ENCODE assay signal across 15 cellular contexts in genomic region chr12:130754234-130755001, GRCh38. TPM values are rescaled to one million over a fixed set of nuclear protein-coding genes. Genes with fewer than 3 reads are reported as not detected.
DNase-seq lines count a peak whose midpoint lies in the region; ATAC-seq, FAIRE-seq and TF ChIP-seq lines count a peak whose summit lies in the region.
"Had no signal": no experiment of that assay in that cellular context is flagged by ENCODE, and none has a peak within 500 bp of the region (broad histone marks: within the 10 kb centered on the region; RNA-seq: fewer than 3 reads in every experiment).

No MANE protein-coding gene starts in this region.

- H3K36me3 ChIP-seq in OCI-LY7 (ENCODE audit: insufficient read depth, low read length) (peaks cover 5% of the 10 kb centered on the region), H1 (ENCODE audit: control insufficient read depth in 2 of 4, insufficient read depth in 4 of 4, low read length in 3 of 4) (no peaks in the 10 kb centered on the region), mammary epithelial cell (ENCODE audit: insufficient read depth, low read length) (no peaks in the 10 kb centered on the region)
- H3K36me3 ChIP-seq: cardiac muscle cell had no signal

- peaks cover 5% of the 10 kb centered on the region for H3K36me3 Mint-ChIP-seq in activated naive CD4-positive, alpha-beta T cell treated with anti-CD3 and anti-CD28 coated beads for 36 hours (ENCODE audit: low read depth)
- H3K36me3 Mint-ChIP-seq in stimulated activated naive B cell treated with anti-CD40 and anti-IgM and Interleukin-4, amounts not matched to agents 10 μg/mL and 1 μg/mL and 100 μg/mL, for 72 hours, result peaks cover 6 to 7% of the 10 kb centered on the region in 2 donors
- H3K36me3 Mint-ChIP-seq: type B pancreatic cell had no signal

- no peak for FAIRE-seq in H1 (lab: Jason Lieb, UNC)

- no peak overlapping the region for H3K56ac ChIP-seq in H1 (replicated peaks; ENCODE audit: insufficient read length, low read depth, low read length)

- H3K4me1 Mint-ChIP-seq in activated naive CD4-positive, alpha-beta T cell treated with anti-CD3 and anti-CD28 coated beads for 36 hours (ENCODE audit: low read depth), result peaks cover 7% of the 10 kb centered on the region
- peaks cover 13 to 14% of the 10 kb centered on the region in 2 donors for H3K4me1 Mint-ChIP-seq in stimulated activated naive B cell treated with anti-CD40 and anti-IgM and Interleukin-4, amounts not matched to agents 10 μg/mL and 1 μg/mL and 100 μg/mL, for 72 hours

- H3K18ac ChIP-seq in H1 (ENCODE audit: extremely low read depth, low read length), result no peak overlapping the region

- H3K23me2 ChIP-seq in H1 (ENCODE audit: low read depth, low read length), result peaks cover 10% of the 10 kb centered on the region; the same call in 1 of the 2 replicates

- H3K79me2 ChIP-seq in OCI-LY7 (ENCODE audit: insufficient read depth, low read depth, low read length) (no peaks in the 10 kb centered on the region), H1 (ENCODE audit: control insufficient read depth in 1 of 2, insufficient read depth in 2 of 2, low read length in 2 of 2) (no peaks in the 10 kb centered on the region), mammary epithelial cell (ENCODE audit: insufficient read depth, low read length) (no peaks in the 10 kb centered on the region)

- no peak for ATAC-seq in stimulated activated naive B cell treated with anti-CD40 and anti-IgM and Interleukin-4, amounts not matched to agents 10 μg/mL and 1 μg/mL and 100 μg/mL, for 72 hours (replicated peaks)
- no peak for ATAC-seq in GM19463 (IDR thresholded peaks at IDR 0.05; ENCODE audit: unreplicated experiment)
- no peak for ATAC-seq in HG02938 (IDR thresholded peaks at IDR 0.05; ENCODE audit: unreplicated experiment)
- ATAC-seq: activated T-cell treated with anti-CD3 and anti-CD28 coated beads, Interleukin-2, amount 50 U/mL, for 4 hours had no signal

- dilution Hi-C loops in mammary epithelial cell (cut with HindIII; ENCODE audit: low sequenced_read_pairs), result no loop called here

- H3K4ac ChIP-seq in H1 (replicated peaks; ENCODE audit: insufficient read length, low read depth, low read length), result no peak overlapping the region

- no peak for DNase-seq in activated naive CD4-positive, alpha-beta T cell treated with anti-CD3 and anti-CD28 coated beads for 36 hours
- no peak for DNase-seq in activated naive CD4-positive, alpha-beta T cell treated with anti-CD3 and anti-CD28 coated beads, Interleukin-2, amount 50 U/mL, for 16 hours
- peak; percentile 15 for DNase-seq in OCI-LY7 (ENCODE audit: low spot score)
- DNase-seq in H1 (ENCODE audit: low read depth in 1 of 2, low spot score in 2 of 2), result no peak
- DNase-seq in stimulated activated naive B cell treated with anti-CD40 and anti-IgM and Interleukin-4, amounts not matched to agents 10 μg/mL and 1 μg/mL and 100 μg/mL, for 72 hours, result no peak
- no peak for DNase-seq in mammary epithelial cell
- DNase-seq: activated T-cell treated with anti-CD3 and anti-CD28 coated beads, Interleukin-2, amount 50 U/mL, for 4 hours; erythroblast; NCI-H1694; T-helper 9 cell had no signal

- H4K91ac ChIP-seq in H1 (replicated peaks; ENCODE audit: insufficient read length, low read length), result no peak overlapping the region

- in situ Hi-C loops in mammary epithelial cell (cut with MboI; ENCODE audit: low sequenced_read_pairs in 2 of 2), result no loop called here

- H3K9me2 ChIP-seq in OCI-LY7 (ENCODE audit: insufficient read depth, low read length), result no peaks in the 10 kb centered on the region

- 92% methylated on average over 3 of the region's 3 CpGs; no CpG with 5 or more reads in 1 of the 2 experiments for WGBS in H1 (ENCODE audit: extremely low coverage in 1 of 2, insufficient coverage in 1 of 2, insufficient read length in 1 of 2, insufficient replicate concordance in 2 of 2, low coverage in 1 of 2, low lambda C conversion rate in 2 of 2, missing lambda C conversion rate in 1 of 2), 2 experiments
- WGBS in mammary epithelial cell (ENCODE audit: low coverage, missing lambda C conversion rate), result 71% methylated on average over 3 of the region's 3 CpGs

- peak overlapping the region; percentile 91 for H2AK5ac ChIP-seq in H1 (ENCODE audit: low read depth, low read length)

- H4K20me1 ChIP-seq in OCI-LY7 (ENCODE audit: insufficient read depth, low read length) (no peaks in the 10 kb centered on the region), H1 (replicated peaks in 1 of 2; ENCODE audit: control insufficient read depth in 1 of 2, insufficient read depth in 2 of 2, low read length in 2 of 2) (no peaks in the 10 kb centered on the region), mammary epithelial cell (ENCODE audit: insufficient read depth, low read length) (no peaks in the 10 kb centered on the region)

- H3K9ac ChIP-seq in H1 (replicated peaks in 1 of 4; ENCODE audit: extremely low read depth in 1 of 4, low read depth in 3 of 4, low read length in 3 of 4), result no peak overlapping the region
- no peak overlapping the region for H3K9ac ChIP-seq in mammary epithelial cell (ENCODE audit: insufficient read depth, low read length)

- TF ChIP-seq CTCF in OCI-LY7 (conservative IDR thresholded peaks at IDR 0.05; ENCODE audit: low read length) (no peak), H1 (IDR thresholded peaks at IDR 0.05; ENCODE audit: control extremely low read depth in 1 of 3, insufficient read depth in 1 of 3, low read depth in 1 of 3, low read length in 3 of 3) (no peak), mammary epithelial cell (conservative IDR thresholded peaks at IDR 0.05 in 1 of 2, IDR thresholded peaks at IDR 0.05 in 1 of 2; ENCODE audit: extremely low read depth in 1 of 2, insufficient read depth in 1 of 2, low read depth in 1 of 2, low read length in 2 of 2) (no peak)

- no peak for TF ChIP-seq POLR2A in H1 (IDR thresholded peaks at IDR 0.05; ENCODE audit: control extremely low read depth in 1 of 2, low read depth in 2 of 2, low read length in 2 of 2)

- peaks cover 9% of the 10 kb centered on the region for H3K9me3 Mint-ChIP-seq in activated naive CD4-positive, alpha-beta T cell treated with anti-CD3 and anti-CD28 coated beads for 36 hours
- H3K9me3 Mint-ChIP-seq in stimulated activated naive B cell treated with anti-CD40 and anti-IgM and Interleukin-4, amounts not matched to agents 10 μg/mL and 1 μg/mL and 100 μg/mL, for 72 hours, result peaks cover 7% of the 10 kb centered on the region in 2 donors
- H3K9me3 Mint-ChIP-seq: type B pancreatic cell had no signal

- H3K79me1 ChIP-seq in H1 (ENCODE audit: low read depth, low read length), result no peaks in the 10 kb centered on the region

- no peak overlapping the region for H3K23ac ChIP-seq in H1 (ENCODE audit: insufficient read length)

- TF ChIP-seq RAD21 in H1 (IDR thresholded peaks at IDR 0.05 in 1 of 2, conservative IDR thresholded peaks at IDR 0.05 in 1 of 2; ENCODE audit: low read depth in 2 of 2, low read length in 2 of 2), result no peak

- H3K27me3 ChIP-seq in H1 (replicated peaks in 1 of 4; ENCODE audit: control insufficient read depth in 3 of 4, extremely low read depth in 1 of 4, insufficient read depth in 3 of 4, low read length in 3 of 4) (no peaks in the 10 kb centered on the region), mammary epithelial cell (ENCODE audit: insufficient read depth, low read length) (no peaks in the 10 kb centered on the region)
- H3K27me3 ChIP-seq: cardiac muscle cell had no signal

- H4K8ac ChIP-seq in H1 (ENCODE audit: extremely low read depth, insufficient read depth, low read length), result no peak overlapping the region

- no peak overlapping the region for H3K4me3 Mint-ChIP-seq in activated naive CD4-positive, alpha-beta T cell treated with anti-CD3 and anti-CD28 coated beads for 36 hours
- H3K4me3 Mint-ChIP-seq in stimulated activated naive B cell treated with anti-CD40 and anti-IgM and Interleukin-4, amounts not matched to agents 10 μg/mL and 1 μg/mL and 100 μg/mL, for 72 hours, result peak overlapping the region in 1 of 2 donors; percentile 60
- H3K4me3 Mint-ChIP-seq: activated T-cell treated with anti-CD3 and anti-CD28 coated beads, Interleukin-2, amount 50 U/mL, for 4 hours; type B pancreatic cell had no signal

- peak overlapping the region; percentile 15; the same call in 1 of the 2 replicates for H3K4me2 ChIP-seq in OCI-LY7 (ENCODE audit: low read length)
- H3K4me2 ChIP-seq in H1 (ENCODE audit: insufficient read depth in 1 of 2, low read depth in 2 of 2, low read length in 2 of 2), result no peak overlapping the region
- H3K4me2 ChIP-seq in mammary epithelial cell (ENCODE audit: insufficient read depth, low read depth, low read length), result no peak overlapping the region

- H3K4me1 ChIP-seq in OCI-LY7 (ENCODE audit: insufficient read depth, low read length, poor library complexity, severe bottlenecking) (peaks cover 17% of the 10 kb centered on the region), H1 (replicated peaks in 1 of 4; ENCODE audit: control insufficient read depth in 3 of 4, insufficient read depth in 4 of 4, low read length in 3 of 4) (no peaks in the 10 kb centered on the region), mammary epithelial cell (ENCODE audit: insufficient read depth, low read length) (no peaks in the 10 kb centered on the region)

- POLR2A ChIA-PET in OCI-LY7 (lab: Charles Lee) (interaction anchor here (1.4 kb wide), 1 partner anchor 72 kb away, joined by 3 read pairs; no protein-coding TSS in a partner anchor), H1 (lab: Charles Lee; ENCODE audit: partially characterized antibody) (no interaction called here)

- intact Hi-C loops in activated naive CD4-positive, alpha-beta T cell treated with anti-CD3 and anti-CD28 coated beads for 36 hours (cut with micrococcal nuclease), result no loop called here
- intact Hi-C loops in OCI-LY7 (cut with micrococcal nuclease; ENCODE audit: unreplicated experiment), result no loop called here
- intact Hi-C loops in mammary epithelial cell (cut with micrococcal nuclease), result no loop called here

- TF ChIP-seq EP300 in H1 (IDR thresholded peaks at IDR 0.05; ENCODE audit: borderline replicate concordance in 1 of 2, low read depth in 2 of 2, low read length in 2 of 2), result no peak

- H2BK20ac ChIP-seq in H1 (ENCODE audit: low read length), result no peak overlapping the region

- no peak overlapping the region for H4K5ac ChIP-seq in H1 (ENCODE audit: insufficient read length, low read depth, low read length)

- CTCF ChIA-PET in activated naive CD4-positive, alpha-beta T cell treated with anti-CD3 and anti-CD28 coated beads for 36 hours (lab: Charles Lee), result no interaction called here
- CTCF ChIA-PET in OCI-LY7 (lab: Charles Lee; ENCODE audit: unreplicated experiment) (no interaction called here), H1 (lab: Charles Lee; ENCODE audit: partially characterized antibody) (interaction anchor here (0.6 to 3.3 kb wide), 9 partner anchors 9 to 395 kb away, joined by 3 to 15 read pairs (median 4); no protein-coding TSS in a partner anchor), mammary epithelial cell (lab: Charles Lee; ENCODE audit: low non-redundant PET) (no interaction called here)

- H3K9me3 ChIP-seq in OCI-LY7 (ENCODE audit: low read length) (peaks cover 14% of the 10 kb centered on the region; the same call in 1 of the 2 replicates), H1 (ENCODE audit: insufficient read depth in 2 of 2, low read depth in 1 of 2, low read length in 1 of 2) (no peaks in the 10 kb centered on the region), mammary epithelial cell (replicated peaks; ENCODE audit: insufficient read depth, low read length) (peaks cover 8% of the 10 kb centered on the region)

- H3K4me3 ChIP-seq in OCI-LY7 (ENCODE audit: low read depth, low read length, poor library complexity, severe bottlenecking) (peak overlapping the region; percentile 10), H1 (ENCODE audit: extremely low read depth in 1 of 4, insufficient read depth in 2 of 4, low read depth in 3 of 4, low read length in 4 of 4) (no peak overlapping the region), mammary epithelial cell (replicated peaks in 1 of 3; ENCODE audit: insufficient read depth in 1 of 3, low read depth in 2 of 3, low read length in 3 of 3) (no peak overlapping the region)
- H3K4me3 ChIP-seq: cardiac muscle cell had no signal

- no peak overlapping the region for H3K14ac ChIP-seq in H1 (ENCODE audit: insufficient read length)

- BruUV-seq in OCI-LY7 (replicated peaks; lab: Mats Ljungman, UMichigan), result no TSS peak
- BruUV-seq in mammary epithelial cell (replicated peaks; lab: Mats Ljungman, UMichigan), result no TSS peak

- peak overlapping the region; percentile 89 for H3K27ac Mint-ChIP-seq in activated naive CD4-positive, alpha-beta T cell treated with anti-CD3 and anti-CD28 coated beads for 36 hours
- H3K27ac Mint-ChIP-seq in stimulated activated naive B cell treated with anti-CD40 and anti-IgM and Interleukin-4, amounts not matched to agents 10 μg/mL and 1 μg/mL and 100 μg/mL, for 72 hours, result peak overlapping the region; percentile 86
- H3K27ac Mint-ChIP-seq: type B pancreatic cell had no signal

- H2BK5ac ChIP-seq in H1 (ENCODE audit: low read depth, low read length), result no peak overlapping the region

- H2BK12ac ChIP-seq in H1 (ENCODE audit: low read depth, low read length), result no peak overlapping the region

- H3K27ac ChIP-seq in OCI-LY7 (ENCODE audit: low read depth, low read length, poor library complexity, severe bottlenecking) (peak overlapping the region; percentile 21), H1 (ENCODE audit: low read depth, low read length) (no peak overlapping the region), mammary epithelial cell (ENCODE audit: insufficient read depth, low read depth, low read length) (no peak overlapping the region)
- H3K27ac ChIP-seq: cardiac muscle cell had no signal

- peak overlapping the region; percentile 40; the same call in 1 of the 2 replicates for H2BK15ac ChIP-seq in H1 (ENCODE audit: low read length)

- H2AFZ ChIP-seq in OCI-LY7 (ENCODE audit: low read length) (peak overlapping the region; percentile 88), H1 (ENCODE audit: low read length) (no peak overlapping the region), mammary epithelial cell (ENCODE audit: low read depth, low read length) (no peak overlapping the region)

- no peaks in the 10 kb centered on the region for H3K27me3 Mint-ChIP-seq in activated naive CD4-positive, alpha-beta T cell treated with anti-CD3 and anti-CD28 coated beads for 36 hours (ENCODE audit: low read depth)
- H3K27me3 Mint-ChIP-seq in stimulated activated naive B cell treated with anti-CD40 and anti-IgM and Interleukin-4, amounts not matched to agents 10 μg/mL and 1 μg/mL and 100 μg/mL, for 72 hours, result peaks cover 5 to 6% of the 10 kb centered on the region in 2 donors

- H2BK120ac ChIP-seq in H1 (replicated peaks; ENCODE audit: low read depth, low read length), result no peak overlapping the region

RNA-seq across cellular contexts. Expression of gene RIMBP2, which starts 38.3 kb away (rescaled TPM):
- not detected for total RNA-seq in activated naive CD4-positive, alpha-beta T cell treated with anti-CD3 and anti-CD28 coated beads for 36 hours
- not detected in 2 replicates for total RNA-seq in OCI-LY7 (2014; rRNA removed; shearing (Covaris generic))
- not detected in 2 replicates for total RNA-seq in OCI-LY7 (2022)
- total RNA-seq in H1 (2021; fragmentation: NEBNext Ultra II Directional; extraction: Animal tissue kit (Norgen Biotek cat#: 25700)), result 0.31 and 0.65 TPM in 2 replicates
- polyA plus RNA-seq in H1 (2011; rRNA removed), result 0.18 and 0.52 TPM in 2 replicates
- polyA plus RNA-seq in H1 (2011; cell fraction: cytosol; rRNA removed), result 0.43 TPM
- 0.73 TPM for polyA plus RNA-seq in H1 (2011; cell fraction: nucleus; rRNA removed)
- polyA plus RNA-seq in H1 (2012, experiment 1 of 2), result 0.08 to 0.66 TPM (median 0.31 TPM) in 4 replicates
- not detected for polyA plus RNA-seq in H1 (2012, experiment 2 of 2)
- 0.59 TPM for polyA plus RNA-seq in H1 (2013, experiment 1 of 2)
- polyA plus RNA-seq in H1 (2013, experiment 2 of 2), result 0.48 TPM
- polyA minus RNA-seq in H1 (2011; rRNA and poly(A)+ RNA removed), result 0.17 and 0.60 TPM in 2 replicates
- not detected for polyA minus RNA-seq in H1 (2011; cell fraction: cytosol; rRNA and poly(A)+ RNA removed)
- 0.90 TPM for polyA minus RNA-seq in H1 (2011; cell fraction: nucleus; rRNA and poly(A)+ RNA removed)
- total RNA-seq in mammary epithelial cell, result not detected
- not detected for polyA plus RNA-seq in mammary epithelial cell
- not detected for polyA minus RNA-seq in mammary epithelial cell
- total RNA-seq: activated T-cell treated with anti-CD3 and anti-CD28 coated beads, Interleukin-2, amount 50 U/mL, for 4 hours; mononuclear cell had no signal
